ENCODE assay signal across 29 cellular contexts in the genomic region with DNA sequence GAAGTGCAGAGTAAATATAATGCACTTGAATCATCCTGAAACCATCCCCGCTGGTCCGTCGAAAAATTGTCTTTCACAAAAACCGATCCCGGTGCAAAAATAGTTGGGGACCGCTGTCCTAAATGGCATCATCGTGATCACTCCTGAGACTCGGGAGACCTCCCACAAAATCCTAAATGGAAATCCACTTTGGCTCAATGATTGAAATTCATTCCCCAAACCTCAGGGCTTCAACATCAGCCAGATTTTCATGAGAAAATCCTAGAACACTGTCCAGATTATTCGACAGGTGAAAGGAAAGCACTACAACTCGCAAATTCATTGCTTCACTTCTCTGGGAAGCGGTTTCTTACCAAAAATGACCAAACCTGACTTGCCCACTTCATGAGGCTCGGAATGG.
"Had no signal": no experiment of that assay in that cellular context is flagged by ENCODE, and none has a peak within 500 bp of the region (broad histone marks: within the 10 kb centered on the region; RNA-seq: fewer than 3 reads in every experiment).

No MANE protein-coding gene starts in this region.

- H3K9me3 ChIP-seq: neutrophil, ovary, psoas muscle, right lobe of liver, sigmoid colon, stomach, thoracic aorta, thyroid gland, tibial nerve, upper lobe of left lung had no signal

- H3K27ac ChIP-seq: neutrophil, ovary, parathyroid adenoma, psoas muscle, right lobe of liver, stomach, thoracic aorta, thyroid gland, tibial nerve, upper lobe of left lung had no signal

- H3K4me1 Mint-ChIP-seq: naive thymus-derived CD8-positive, alpha-beta T cell; neural crest cell; stimulated activated effector memory CD8-positive, alpha-beta T cell treated with anti-CD3 and anti-CD28 coated beads, Interleukin-12 subunit alpha, Interleukin-12 subunit beta, amount 100 ng/mL, for 72 hours; stimulated activated naive B cell treated with anti-CD40 and anti-IgM and Interleukin-4, amounts not matched to agents 10 μg/mL and 1 μg/mL and 100 μg/mL, for 72 hours had no signal

- H3K36me3 ChIP-seq: neutrophil, ovary, right lobe of liver, sigmoid colon, stomach, thoracic aorta, thyroid gland, tibial nerve, upper lobe of left lung had no signal

- H3K4me3 Mint-ChIP-seq: naive thymus-derived CD8-positive, alpha-beta T cell; natural killer cell treated with Interleukin-12 subunit alpha and Interleukin-12 subunit beta and Interleukin-15 and Interleukin-18, amount 100 ng/mL, for 72 hours; nephron progenitor cell; neural crest cell; stimulated activated effector memory CD8-positive, alpha-beta T cell treated with anti-CD3 and anti-CD28 coated beads, Interleukin-12 subunit alpha, Interleukin-12 subunit beta, amount 100 ng/mL, for 72 hours; stimulated activated naive B cell treated with anti-CD40 and anti-IgM and Interleukin-4, amounts not matched to agents 10 μg/mL and 1 μg/mL and 100 μg/mL, for 72 hours; stimulated activated naive CD8-positive, alpha-beta T cell treated with anti-CD3 and anti-CD28 coated beads, Interleukin-15, Interleukin-2, amounts not matched to agents 100 ng/mL and 50 ng/mL, for 24 hours had no signal

- ATAC-seq: naive thymus-derived CD8-positive, alpha-beta T cell; natural killer cell treated with Interleukin-12 subunit alpha and Interleukin-12 subunit beta and Interleukin-15 and Interleukin-18, amount 100 ng/mL, for 72 hours; psoas muscle; right cardiac atrium; right lobe of liver; stimulated activated effector memory CD8-positive, alpha-beta T cell treated with anti-CD3 and anti-CD28 coated beads, Interleukin-12 subunit alpha, Interleukin-12 subunit beta, amount 100 ng/mL, for 72 hours; stimulated activated naive B cell treated with anti-CD40 and anti-IgM and Interleukin-4, amounts not matched to agents 10 μg/mL and 1 μg/mL and 100 μg/mL, for 72 hours had no signal

- H3K9me3 Mint-ChIP-seq: naive thymus-derived CD8-positive, alpha-beta T cell; natural killer cell treated with Interleukin-12 subunit alpha and Interleukin-12 subunit beta and Interleukin-15 and Interleukin-18, amount 100 ng/mL, for 72 hours; nephron progenitor cell; neural crest cell; stimulated activated effector memory CD8-positive, alpha-beta T cell treated with anti-CD3 and anti-CD28 coated beads, Interleukin-12 subunit alpha, Interleukin-12 subunit beta, amount 100 ng/mL, for 72 hours; stimulated activated naive B cell treated with anti-CD40 and anti-IgM and Interleukin-4, amounts not matched to agents 10 μg/mL and 1 μg/mL and 100 μg/mL, for 72 hours; stimulated activated naive CD8-positive, alpha-beta T cell treated with anti-CD3 and anti-CD28 coated beads, Interleukin-15, Interleukin-2, amounts not matched to agents 100 ng/mL and 50 ng/mL, for 24 hours had no signal

- H3K4me3 ChIP-seq: ovary, psoas muscle, right lobe of liver, sigmoid colon, stomach, thoracic aorta, thyroid gland, tibial nerve, upper lobe of left lung had no signal

- H3K27me3 Mint-ChIP-seq: natural killer cell treated with Interleukin-12 subunit alpha and Interleukin-12 subunit beta and Interleukin-15 and Interleukin-18, amount 100 ng/mL, for 72 hours; stimulated activated naive B cell treated with anti-CD40 and anti-IgM and Interleukin-4, amounts not matched to agents 10 μg/mL and 1 μg/mL and 100 μg/mL, for 72 hours; stimulated activated naive CD8-positive, alpha-beta T cell treated with anti-CD3 and anti-CD28 coated beads, Interleukin-15, Interleukin-2, amounts not matched to agents 100 ng/mL and 50 ng/mL, for 24 hours had no signal

- H3K4me1 ChIP-seq: parathyroid adenoma, psoas muscle, right lobe of liver, stomach, thyroid gland, tibial nerve, upper lobe of left lung had no signal

- H3K27ac Mint-ChIP-seq: naive thymus-derived CD8-positive, alpha-beta T cell; natural killer cell treated with Interleukin-12 subunit alpha and Interleukin-12 subunit beta and Interleukin-15 and Interleukin-18, amount 100 ng/mL, for 72 hours; nephron progenitor cell; progenitor cell of endocrine pancreas; stimulated activated effector memory CD8-positive, alpha-beta T cell treated with anti-CD3 and anti-CD28 coated beads, Interleukin-12 subunit alpha, Interleukin-12 subunit beta, amount 100 ng/mL, for 72 hours; stimulated activated naive B cell treated with anti-CD40 and anti-IgM and Interleukin-4, amounts not matched to agents 10 μg/mL and 1 μg/mL and 100 μg/mL, for 72 hours; stimulated activated naive CD8-positive, alpha-beta T cell treated with anti-CD3 and anti-CD28 coated beads, Interleukin-15, Interleukin-2, amounts not matched to agents 100 ng/mL and 50 ng/mL, for 24 hours had no signal

- H3K36me3 Mint-ChIP-seq: naive thymus-derived CD8-positive, alpha-beta T cell; natural killer cell treated with Interleukin-12 subunit alpha and Interleukin-12 subunit beta and Interleukin-15 and Interleukin-18, amount 100 ng/mL, for 72 hours; stimulated activated effector memory CD8-positive, alpha-beta T cell treated with anti-CD3 and anti-CD28 coated beads, Interleukin-12 subunit alpha, Interleukin-12 subunit beta, amount 100 ng/mL, for 72 hours; stimulated activated naive B cell treated with anti-CD40 and anti-IgM and Interleukin-4, amounts not matched to agents 10 μg/mL and 1 μg/mL and 100 μg/mL, for 72 hours had no signal

- H3K27me3 ChIP-seq: neutrophil, ovary, right lobe of liver, sigmoid colon, thyroid gland, tibial nerve, upper lobe of left lung had no signal

- DNase-seq: naive thymus-derived CD8-positive, alpha-beta T cell; nephron progenitor cell; nucleus accumbens; ovary; posterior cingulate gyrus; psoas muscle; right cardiac atrium; right lobe of liver; sigmoid colon; small intestine; stimulated activated CD4-positive, alpha-beta T cell treated with anti-CD3 and anti-CD28 coated beads, Interleukin-15, amount 100 ng/mL, for 24 hours; stimulated activated CD4-positive, alpha-beta T cell treated with anti-CD3 and anti-CD28 coated beads, Interleukin-2, amount 100 ng/mL, for 24 hours; stimulated activated CD4-positive, alpha-beta T cell treated with anti-CD3 and anti-CD28 coated beads, Interleukin-2, amount 100 ng/mL, for 48 hours; stimulated activated CD4-positive, alpha-beta T cell treated with anti-CD3 and anti-CD28 coated beads, Interleukin-4, amount 100 ng/mL, for 24 hours; stimulated activated naive B cell treated with anti-CD40 and anti-IgM and Interleukin-4, amounts not matched to agents 10 μg/mL and 1 μg/mL and 100 μg/mL, for 72 hours; stimulated activated naive CD4-positive, alpha-beta T cell treated with Interleukin-2 at 50 U/mL for 16 hours; stomach; thyroid gland; trophoblast cell; upper lobe of left lung had no signal
